ENCODE assay signal across 22 cellular contexts in genomic region chr17:38717139-38717745, GRCh38. TPM values are rescaled to one million over a fixed set of nuclear protein-coding genes. Genes with fewer than 3 reads are reported as not detected.
DNase-seq lines count a peak whose midpoint lies in the region; ATAC-seq and TF ChIP-seq lines count a peak whose summit lies in the region.
"Had no signal": no experiment of that assay in that cellular context is flagged by ENCODE, and none has a peak within 500 bp of the region (broad histone marks: within the 10 kb centered on the region; RNA-seq: fewer than 3 reads in every experiment).

No MANE protein-coding gene starts in this region.

- peaks cover 54% of the 10 kb centered on the region for H3K4me1 Mint-ChIP-seq in activated naive CD4-positive, alpha-beta T cell treated with anti-CD3 and anti-CD28 coated beads, Interleukin-2, amount 50 U/mL, for 24 hours
- peaks cover 22% of the 10 kb centered on the region for H3K4me1 Mint-ChIP-seq in T-helper 17 cell
- no peaks in the 10 kb centered on the region for H3K4me1 Mint-ChIP-seq in progenitor cell of endocrine pancreas (ENCODE audit: low read depth)
- peaks cover 16% of the 10 kb centered on the region for H3K4me1 Mint-ChIP-seq in endothelial cell (ENCODE audit: unreplicated experiment)

- H3K27me3 Mint-ChIP-seq in activated naive CD4-positive, alpha-beta T cell treated with anti-CD3 and anti-CD28 coated beads, Interleukin-2, amount 50 U/mL, for 24 hours: no peaks in the 10 kb centered on the region
- H3K27me3 Mint-ChIP-seq in T-helper 17 cell: no peaks in the 10 kb centered on the region
- no peaks in the 10 kb centered on the region for H3K27me3 Mint-ChIP-seq in progenitor cell of endocrine pancreas
- peaks cover 11% of the 10 kb centered on the region for H3K27me3 Mint-ChIP-seq in endothelial cell (ENCODE audit: unreplicated experiment)
- H3K27me3 Mint-ChIP-seq: CD4-positive, CD25-positive, alpha-beta regulatory T cell had no signal

- no peak overlapping the region for H3K4me3 Mint-ChIP-seq in activated naive CD4-positive, alpha-beta T cell treated with anti-CD3 and anti-CD28 coated beads, Interleukin-2, amount 50 U/mL, for 24 hours
- H3K4me3 Mint-ChIP-seq in T-helper 17 cell: no peak overlapping the region
- no peak overlapping the region for H3K4me3 Mint-ChIP-seq in progenitor cell of endocrine pancreas (ENCODE audit: low read depth)
- H3K4me3 Mint-ChIP-seq in endothelial cell (ENCODE audit: unreplicated experiment): no peak overlapping the region
- H3K4me3 Mint-ChIP-seq: CD4-positive, CD25-positive, alpha-beta regulatory T cell had no signal

- ATAC-seq in T-helper 17 cell (no peak), omental fat pad (ENCODE audit: low FRiP score) (no peak)
- ATAC-seq: Right ventricle myocardium inferior, sciatic nerve had no signal

- peaks cover 16% of the 10 kb centered on the region for H3K36me3 Mint-ChIP-seq in activated naive CD4-positive, alpha-beta T cell treated with anti-CD3 and anti-CD28 coated beads, Interleukin-2, amount 50 U/mL, for 24 hours
- H3K36me3 Mint-ChIP-seq in T-helper 17 cell (ENCODE audit: low read depth) (peaks cover 5% of the 10 kb centered on the region), progenitor cell of endocrine pancreas (ENCODE audit: insufficient read depth) (peaks cover 24% of the 10 kb centered on the region), endothelial cell (ENCODE audit: low read depth, unreplicated experiment) (peaks cover 12% of the 10 kb centered on the region)

- TF ChIP-seq CTCF in progenitor cell of endocrine pancreas (IDR thresholded peaks at IDR 0.05; ENCODE audit: unreplicated experiment): no peak
- TF ChIP-seq CTCF in omental fat pad (IDR thresholded peaks at IDR 0.05): no peak
- TF ChIP-seq CTCF in endothelial cell (IDR thresholded peaks at IDR 0.05; ENCODE audit: unreplicated experiment): no peak

- H3K9me3 ChIP-seq in T-helper 17 cell (ENCODE audit: control insufficient read depth, low read length, poor library complexity, severe bottlenecking): no peaks in the 10 kb centered on the region
- H3K9me3 ChIP-seq: HAP-1, testis had no signal

- H3K27ac Mint-ChIP-seq in activated naive CD4-positive, alpha-beta T cell treated with anti-CD3 and anti-CD28 coated beads, Interleukin-2, amount 50 U/mL, for 24 hours: peak overlapping the region; percentile 84
- peak overlapping the region; percentile 57 for H3K27ac Mint-ChIP-seq in T-helper 17 cell
- peak overlapping the region; percentile 77 for H3K27ac Mint-ChIP-seq in progenitor cell of endocrine pancreas
- H3K27ac Mint-ChIP-seq in endothelial cell (ENCODE audit: unreplicated experiment): no peak overlapping the region

- no peak for DNase-seq in activated naive CD4-positive, alpha-beta T cell treated with Interleukin-2 at 50 U/mL for 16 hours
- no peak for DNase-seq in T-helper 17 cell
- no peak for DNase-seq in progenitor cell of endocrine pancreas (ENCODE audit: low spot score, unreplicated experiment)
- no peak for DNase-seq in omental fat pad (ENCODE audit: low spot score)
- no peak for DNase-seq in endothelial cell (ENCODE audit: low spot score)
- DNase-seq: activated CD4-positive, alpha-beta T cell treated with anti-CD3 and anti-CD28 coated beads, Interleukin-2, amount 50 U/mL, for 48 hours; amygdala; CD4-positive, CD25-positive, alpha-beta regulatory T cell; DMS53; erythroblast; foreskin melanocyte; hippocampal formation; islet precursor cell; Kasumi-1; NCI-H1105; NCI-H2107; NCI-H524 treated with DMSO at 0.1 percent for 48 hours; testis had no signal

- no peaks in the 10 kb centered on the region for H3K9me3 Mint-ChIP-seq in activated naive CD4-positive, alpha-beta T cell treated with anti-CD3 and anti-CD28 coated beads, Interleukin-2, amount 50 U/mL, for 24 hours
- H3K9me3 Mint-ChIP-seq in progenitor cell of endocrine pancreas (ENCODE audit: low read depth) (no peaks in the 10 kb centered on the region), endothelial cell (ENCODE audit: unreplicated experiment) (no peaks in the 10 kb centered on the region)
- H3K9me3 Mint-ChIP-seq: CD4-positive, CD25-positive, alpha-beta regulatory T cell had no signal

RNA-seq across cellular contexts. Expression of gene MLLT6, which starts 12.2 kb away (rescaled TPM):
- total RNA-seq in T-helper 17 cell: 100 to 1,000 TPM; 304 to 334 TPM
- 147 and 155 TPM in 2 replicates for total RNA-seq in progenitor cell of endocrine pancreas
- total RNA-seq in omental fat pad: 100 to 1,000 TPM in 1 of 4 donors, 10 to 100 TPM in 3; 38.7 to 108 (median 54.8) TPM
- 33.8 TPM for total RNA-seq in endothelial cell (ENCODE audit: unreplicated experiment)

RNA-seq across cellular contexts. Expression of gene CISD3, which starts 12.9 kb away (rescaled TPM):
- total RNA-seq in T-helper 17 cell (10 to 100 TPM; 12.0 to 12.8 TPM), progenitor cell of endocrine pancreas (5.1 and 5.9 TPM in 2 replicates), omental fat pad (10 to 100 TPM in 3 of 4 donors, 1 to 10 TPM in 1; 7.6 to 25.5 (median 15.7) TPM), endothelial cell (ENCODE audit: unreplicated experiment) (17.0 TPM)

RNA-seq across cellular contexts. Expression of gene PCGF2, which starts 30.9 kb away (rescaled TPM):
- total RNA-seq in T-helper 17 cell (not detected), progenitor cell of endocrine pancreas (109 and 112 TPM in 2 replicates), omental fat pad (10 to 100 TPM in 1 of 4 donors, 1 to 10 TPM in 3; 3.2 to 17.0 (median 6.1) TPM), endothelial cell (ENCODE audit: unreplicated experiment) (79.4 TPM)

RNA-seq across cellular contexts. Expression of gene PSMB3, which starts 35.3 kb away (rescaled TPM):
- total RNA-seq in T-helper 17 cell: 10 to 100 TPM; 78.5 to 85.5 TPM
- 134 and 138 TPM in 2 replicates for total RNA-seq in progenitor cell of endocrine pancreas
- 100 to 1,000 TPM; 140 to 169 (median 155) TPM for total RNA-seq in omental fat pad
- total RNA-seq in endothelial cell (ENCODE audit: unreplicated experiment): 175 TPM

RNA-seq across cellular contexts. Expression of gene EPOP, which starts 42.5 kb away (rescaled TPM):
- 1 to 10 TPM in 1 of 2 donors, under 1 TPM in 1; 0.60 to 1.1 TPM for total RNA-seq in T-helper 17 cell
- total RNA-seq in progenitor cell of endocrine pancreas: 8.2 and 10.0 TPM in 2 replicates
- 1 to 10 TPM in 2 of 4 donors, under 1 TPM in 2; 0.38 to 5.2 (median 1.5) TPM for total RNA-seq in omental fat pad
- total RNA-seq in endothelial cell (ENCODE audit: unreplicated experiment): 1.3 TPM
